17 cellular contexts compared by ENCODE assay signal in genomic region chr17:72143245-72143644, GRCh38. TPM values are rescaled to one million over a fixed set of nuclear protein-coding genes. Genes with fewer than 3 reads are reported as not detected.
DNase-seq lines count a peak whose midpoint lies in the region; ATAC-seq, FAIRE-seq and TF ChIP-seq lines count a peak whose summit lies in the region.
"Had no signal": no experiment of that assay in that cellular context is flagged by ENCODE, and none has a peak within 500 bp of the region (broad histone marks: within the 10 kb centered on the region; RNA-seq: fewer than 3 reads in every experiment).

No MANE protein-coding gene starts in this region.

- POLR2A ChIA-PET in HepG2 (lab: Yijun Ruan, JAX): interaction anchor here (0.8 to 1.7 kb wide), 6 partner anchors 9 to 256 kb away, joined by 3 to 12 read pairs (median 4); partner anchors contain the start of gene SOX9
- POLR2A ChIA-PET in PC-9 (lab: Charles Lee; ENCODE audit: unreplicated experiment): no interaction called here

- CTCF ChIA-PET in HepG2 (lab: Yijun Ruan, JAX; ENCODE audit: low intra/inter-chr PET ratio, low total read pairs): no interaction called here
- CTCF ChIA-PET in PC-9 (lab: Charles Lee): no interaction called here

- TF ChIP-seq RAD21 in HepG2 (CRISPR knock-in tag; IDR thresholded peaks at IDR 0.05): no peak

- intact Hi-C loops in HepG2 (cut with micrococcal nuclease; ENCODE audit: unreplicated experiment) (no loop called here), right lobe of liver (cut with DNase I) (no loop called here), PC-9 (cut with micrococcal nuclease; ENCODE audit: unreplicated experiment) (no loop called here), lower leg skin (cut with DNase I; ENCODE audit: low total_unique reads) (no loop called here)

- H3K4me2 ChIP-seq in HepG2 (ENCODE audit: low read depth, low read length): peak overlapping the region; percentile 13; the same call in 1 of the 2 replicates
- H3K4me2 ChIP-seq in PC-9: no peak overlapping the region

- H3K9ac ChIP-seq in HepG2 (ENCODE audit: insufficient read depth, low read depth, low read length): no peak overlapping the region

- ATAC-seq in HepG2 (peak; percentile 82), right lobe of liver (no peak)

- BruUV-seq in HepG2 (replicated peaks; lab: Mats Ljungman, UMichigan) (no TSS peak), PC-9 (replicated peaks; lab: Mats Ljungman, UMichigan) (no TSS peak)

- H3K4me3 ChIP-seq in HepG2 (replicated peaks in 1 of 3; ENCODE audit: insufficient read depth in 1 of 3, low read depth in 2 of 3, low read length in 3 of 3) (no peak overlapping the region), right lobe of liver (no peak overlapping the region), PC-9 (no peak overlapping the region), lower leg skin (ENCODE audit: low read depth, poor library complexity, severe bottlenecking) (no peak overlapping the region)
- H3K4me3 ChIP-seq: MG63 had no signal

- peak; percentile 40 for FAIRE-seq in HepG2 (lab: Jason Lieb, UNC)
- FAIRE-seq: H1 had no signal

- WGBS in HepG2 (ENCODE audit: low lambda C conversion rate): 0% methylated on average over 5 of the region's 5 CpGs
- WGBS in right lobe of liver (ENCODE audit: insufficient coverage, low coverage, low lambda C conversion rate, missing lambda C conversion rate): 53% methylated on average over 3 of the region's 5 CpGs
- 88 to 91% methylated on average over 5 of the region's 5 CpGs for WGBS in lower leg skin, 2 donors

- H4K20me1 ChIP-seq in HepG2 (ENCODE audit: insufficient read depth, low read length) (no peaks in the 10 kb centered on the region), PC-9 (ENCODE audit: insufficient read depth) (no peaks in the 10 kb centered on the region)

- peaks cover 5% of the 10 kb centered on the region; the same call in 1 of the 2 replicates for H3F3A ChIP-seq in PC-9 (ENCODE audit: insufficient read depth, low read depth)

- H3K4me1 ChIP-seq in HepG2 (ENCODE audit: insufficient read depth, low read length): peaks cover 16% of the 10 kb centered on the region
- no peaks in the 10 kb centered on the region for H3K4me1 ChIP-seq in right lobe of liver
- peaks cover 11% of the 10 kb centered on the region for H3K4me1 ChIP-seq in PC-9 (replicated peaks; ENCODE audit: insufficient read depth)

- no peaks in the 10 kb centered on the region for H3K9me3 ChIP-seq in HepG2 (ENCODE audit: low read length)
- H3K9me3 ChIP-seq in right lobe of liver: no peaks in the 10 kb centered on the region
- H3K9me3 ChIP-seq in PC-9 (ENCODE audit: insufficient read depth, low read depth): peaks cover 1% of the 10 kb centered on the region; the same call in 1 of the 2 replicates
- H3K9me3 ChIP-seq: MG63 had no signal

- H3K27ac ChIP-seq in HepG2 (ENCODE audit: extremely low read length, insufficient read depth, low read length) (no peak overlapping the region), right lobe of liver (no peak overlapping the region), VCaP (peak overlapping the region; percentile 42), PC-9 (no peak overlapping the region)
- H3K27ac ChIP-seq: HL-60 had no signal

- in situ Hi-C loops in HepG2 (cut with HindIII; ENCODE audit: extremely low pct_ligation_motif_present, low pct_unique_long_range_greater_than_20kb): no loop called here

- H3K9me2 ChIP-seq in PC-9 (ENCODE audit: insufficient read depth): no peaks in the 10 kb centered on the region

- H3K36me3 ChIP-seq in HepG2 (replicated peaks in 1 of 2; ENCODE audit: control insufficient read depth in 1 of 2, insufficient read depth in 2 of 2, low read length in 2 of 2) (no peaks in the 10 kb centered on the region), right lobe of liver (no peaks in the 10 kb centered on the region), PC-9 (ENCODE audit: low read depth) (no peaks in the 10 kb centered on the region)
- H3K36me3 ChIP-seq: MG63 had no signal

- no peak overlapping the region for H2AFZ ChIP-seq in HepG2 (ENCODE audit: low read length)
- H2AFZ ChIP-seq in PC-9: no peak overlapping the region

- H3K79me2 ChIP-seq in HepG2 (ENCODE audit: insufficient read depth, low read length): no peaks in the 10 kb centered on the region
- no peaks in the 10 kb centered on the region for H3K79me2 ChIP-seq in PC-9 (ENCODE audit: low read depth)

- TF ChIP-seq EP300 in HepG2 (IDR thresholded peaks at IDR 0.05; ENCODE audit: low read depth in 2 of 2, low read length in 2 of 2) (peak in 1 of 2 experiments; percentile 53; a peak in 1 of 4 replicates), HepG2 (CRISPR knock-in tag; IDR thresholded peaks at IDR 0.05; ENCODE audit: borderline replicate concordance) (no peak)

- DNase-seq in HepG2 (ENCODE audit: low spot score) (peak; percentile 41), right lobe of liver (no peak), NCI-H2196 (lab: John Stamatoyannopoulos, UW; ENCODE audit: unreplicated experiment) (peak; percentile 46), PC-9 (no peak), T-helper 9 cell (no peak), lower leg skin (ENCODE audit: low spot score in 2 of 2) (no peak)
- DNase-seq: AML-193; Calu3; CD4-positive, CD25-positive, alpha-beta regulatory T cell; HFFc6; KBM-7; MG63; NCI-H1436; T-helper 2 cell had no signal

- TF ChIP-seq CTCF in HepG2 (CRISPR knock-in tag; IDR thresholded peaks at IDR 0.05) (no peak), right lobe of liver (IDR thresholded peaks at IDR 0.05) (no peak), VCaP (conservative IDR thresholded peaks at IDR 0.05) (no peak), PC-9 (conservative IDR thresholded peaks at IDR 0.05) (no peak), lower leg skin (IDR thresholded peaks at IDR 0.05) (no peak)

- no peak for TF ChIP-seq POLR2A in HepG2 (IDR thresholded peaks at IDR 0.05; ENCODE audit: insufficient read depth in 1 of 2, low read depth in 2 of 2, low read length in 2 of 2)
- no peak for TF ChIP-seq POLR2A in right lobe of liver (IDR thresholded peaks at IDR 0.05)
- TF ChIP-seq POLR2A in lower leg skin (IDR thresholded peaks at IDR 0.05): no peak

- H3K27me3 ChIP-seq in HepG2 (ENCODE audit: control insufficient read depth in 1 of 2, insufficient read depth in 2 of 2, low read length in 2 of 2) (peaks cover 2 to 23% of the 10 kb centered on the region in 2 experiments; a peak in 2 of 5 replicates), right lobe of liver (no peaks in the 10 kb centered on the region), PC-9 (ENCODE audit: insufficient read depth, low read depth) (no peaks in the 10 kb centered on the region)
- H3K27me3 ChIP-seq: MG63 had no signal

TF ChIP-seq in HepG2, 621 proteins besides CTCF, POLR2A, EP300 and RAD21 (continues in another document):
- TF ChIP-seq BCL6 (CRISPR knock-in tag; IDR thresholded peaks at IDR 0.05) (peak; percentile 99), ZSCAN22 (CRISPR knock-in tag; IDR thresholded peaks at IDR 0.05) (no peak), ADNP (CRISPR knock-in tag; IDR thresholded peaks at IDR 0.05) (no peak), KDM3A (CRISPR knock-in tag; IDR thresholded peaks at IDR 0.05; ENCODE audit: low read depth) (no peak), ZNF317 (CRISPR knock-in tag; IDR thresholded peaks at IDR 0.05) (peak; percentile 79; the same call in 1 of the 2 replicates), MIXL1 (CRISPR knock-in tag; IDR thresholded peaks at IDR 0.05) (peak; percentile 52; the same call in 1 of the 2 replicates), SIX4 (CRISPR knock-in tag; IDR thresholded peaks at IDR 0.05) (peak; percentile 44; the same call in 1 of the 2 replicates), FOXA3 (CRISPR knock-in tag; IDR thresholded peaks at IDR 0.05) (peak; percentile 67), SOX13 (IDR thresholded peaks at IDR 0.05) (no peak), SOX13 (CRISPR knock-in tag; conservative IDR thresholded peaks at IDR 0.05 in 1 of 2, IDR thresholded peaks at IDR 0.05 in 1 of 2) (peak in 1 of 2 experiments; percentile 65; a peak in 2 of 4 replicates)

RNA-seq across cellular contexts. Expression of gene SOX9, which starts 22.4 kb away (rescaled TPM):
- total RNA-seq in HepG2 (2016; rRNA removed; fragmentation: Illumina TruSeq; extraction: Trizol) (27.6 and 40.1 TPM in 2 replicates), right lobe of liver (1 to 10 TPM; 1.2 to 5.9 (median 1.9) TPM), PC-9 (2021) (21.7 and 25.0 TPM in 2 replicates), lower leg skin (10 to 100 TPM; 22.4 to 94.8 (median 40.8) TPM)
- 6.2 and 7.6 TPM in 2 replicates for total RNA-seq in HepG2 (2016; cell fraction: cytosol; rRNA removed; fragmentation: Illumina TruSeq; extraction: Trizol; ENCODE audit: low read depth)
- 27.6 and 38.4 TPM in 2 replicates for total RNA-seq in HepG2 (2016; cell fraction: insoluble cytoplasmic fraction; rRNA removed; fragmentation: Illumina TruSeq; extraction: Trizol)
- 33.8 and 35.1 TPM in 2 replicates for total RNA-seq in HepG2 (2016; cell fraction: membrane; rRNA removed; fragmentation: Illumina TruSeq; extraction: Trizol)
- total RNA-seq in HepG2 (2016; cell fraction: nucleus; rRNA removed; fragmentation: Illumina TruSeq; extraction: Trizol): 41.9 and 42.0 TPM in 2 replicates
- 16.1 and 18.5 TPM in 2 replicates for polyA plus RNA-seq in HepG2 (2011; rRNA removed)
- 16.5 and 16.7 TPM in 2 replicates for polyA plus RNA-seq in HepG2 (2011; cell fraction: cytosol; rRNA removed)
- polyA plus RNA-seq in HepG2 (2011; cell fraction: nucleus; rRNA removed): 27.0 and 29.5 TPM in 2 replicates
- polyA plus RNA-seq in HepG2 (2012): 52.8 and 54.6 TPM in 2 replicates
- 4.1 and 5.3 TPM in 2 replicates for polyA plus RNA-seq in HepG2 (2016; cell fraction: cytosol; fragmentation: Illumina TruSeq; extraction: Trizol; ENCODE audit: low read depth)
- polyA plus RNA-seq in HepG2 (2016; cell fraction: insoluble cytoplasmic fraction; fragmentation: Illumina TruSeq; extraction: Trizol; ENCODE audit: low read depth): 85.8 and 117 TPM in 2 replicates
- polyA plus RNA-seq in HepG2 (2016; cell fraction: membrane; fragmentation: Illumina TruSeq; extraction: Trizol; ENCODE audit: low read depth): 19.3 and 23.2 TPM in 2 replicates
- 116 and 117 TPM in 2 replicates for polyA plus RNA-seq in HepG2 (2016; cell fraction: nucleus; fragmentation: Illumina TruSeq; extraction: Trizol; ENCODE audit: insufficient read depth, low read depth)
- 44.5 TPM in 1 of 2 replicates, not detected in the other for polyA minus RNA-seq in HepG2 (2011; rRNA and poly(A)+ RNA removed; ENCODE audit: low replicate concordance)
- polyA minus RNA-seq in HepG2 (2011; cell fraction: cytosol; rRNA and poly(A)+ RNA removed): 90.2 and 106 TPM in 2 replicates
- polyA minus RNA-seq in HepG2 (2011; cell fraction: nucleus; rRNA and poly(A)+ RNA removed): 25.2 and 26.5 TPM in 2 replicates
- total RNA-seq: CD4-positive, CD25-positive, alpha-beta regulatory T cell had no signal
- polyA plus RNA-seq: CD4-positive, CD25-positive, alpha-beta regulatory T cell had no signal

Comparison
In these comparisons a context has a peak if more than half of its experiments do, and no peak if none do; other contexts are left out.
1. DNase-seq: peak in HepG2 (single experiment) and NCI-H2196 (single experiment); none in right lobe of liver (0 of 3), PC-9 (0 of 2), T-helper 9 cell (single experiment) and lower leg skin (0 of 2).